ENCODE assay signal across 27 cellular contexts in genomic region chr14:101371691-101372493, GRCh38.
DNase-seq lines count a peak whose midpoint lies in the region; ATAC-seq and TF ChIP-seq lines count a peak whose summit lies in the region.
"Had no signal": no experiment of that assay in that cellular context is flagged by ENCODE, and none has a peak within 500 bp of the region (broad histone marks: within the 10 kb centered on the region; RNA-seq: fewer than 3 reads in every experiment).

No MANE protein-coding gene starts in this region.

- H2AFZ ChIP-seq in neuronal stem cell (ENCODE audit: low read length) (no peak overlapping the region), PC-9 (no peak overlapping the region)

- no peak overlapping the region for H4K91ac ChIP-seq in neuronal stem cell (ENCODE audit: low read depth, low read length, poor library complexity)

- no peaks in the 10 kb centered on the region for H4K20me1 ChIP-seq in DOHH2 (ENCODE audit: control insufficient read depth, insufficient read depth, low read depth, low read length)
- H4K20me1 ChIP-seq in PC-9 (ENCODE audit: insufficient read depth), result no peaks in the 10 kb centered on the region
- H4K20me1 ChIP-seq: BLaER1 had no signal

- H2BK5ac ChIP-seq in neuronal stem cell (ENCODE audit: low read length), result no peak overlapping the region

- H3K9me3 ChIP-seq in DOHH2 (ENCODE audit: control insufficient read depth, insufficient read depth, low read length), result no peaks in the 10 kb centered on the region
- H3K9me3 ChIP-seq in neuronal stem cell (replicated peaks in 1 of 2; ENCODE audit: control insufficient read depth in 2 of 2, insufficient read depth in 1 of 2, low read depth in 1 of 2, low read length in 2 of 2), result no peaks in the 10 kb centered on the region
- no peaks in the 10 kb centered on the region for H3K9me3 ChIP-seq in PC-9 (ENCODE audit: insufficient read depth, low read depth)
- H3K9me3 ChIP-seq: BLaER1 had no signal

- no peak overlapping the region for H3K23ac ChIP-seq in neuronal stem cell (ENCODE audit: low read depth, low read length, poor library complexity)

- H2BK12ac ChIP-seq in neuronal stem cell (ENCODE audit: low read length), result no peak overlapping the region

- no peaks in the 10 kb centered on the region for H3K79me2 ChIP-seq in DOHH2 (ENCODE audit: control insufficient read depth, low read length)
- H3K79me2 ChIP-seq in PC-9 (ENCODE audit: low read depth), result no peaks in the 10 kb centered on the region

- H3F3A ChIP-seq in DOHH2 (ENCODE audit: control insufficient read depth, insufficient read depth) (peaks cover 5% of the 10 kb centered on the region; the same call in 1 of the 2 replicates), PC-9 (ENCODE audit: insufficient read depth, low read depth) (no peaks in the 10 kb centered on the region)

- DNase-seq in GM10248 (ENCODE audit: extremely low spot score) (peak; percentile 5), coronary artery (ENCODE audit: low spot score) (peak; percentile 22), neuronal stem cell (ENCODE audit: low spot score) (no peak), PC-9 (no peak), GOT3 (lab: John Stamatoyannopoulos, UW) (no peak), NCI-H146 (lab: John Stamatoyannopoulos, UW) (no peak)
- DNase-seq: Calu3; CD4-positive, alpha-beta memory T cell; DMS53; H9; IMR-90; Karpas-422; NCI-H1048; NCI-H1436 treated with DMSO at 0.1 percent for 48 hours; NCI-H2081; NCI-H2171 treated with DMSO at 0.1 percent for 48 hours; NCI-H446; NCI-H69; NK-92 treated with Interleukin-12 subunit alpha and Interleukin-12 subunit beta, amount 100 ng/mL, for 24 hours; OCI-M1; RPMI8226; SHP77 treated with DMSO at 0.1 percent for 48 hours had no signal

- H3K27me3 ChIP-seq in DOHH2 (ENCODE audit: control insufficient read depth, low read length), result no peaks in the 10 kb centered on the region
- H3K27me3 ChIP-seq in neuronal stem cell (ENCODE audit: control insufficient read depth in 3 of 3, insufficient read depth in 3 of 3, low read depth in 1 of 3, low read length in 3 of 3), result peaks cover 0 to 2% (median 0%) of the 10 kb centered on the region in 3 experiments
- no peaks in the 10 kb centered on the region for H3K27me3 ChIP-seq in PC-9 (ENCODE audit: insufficient read depth, low read depth)
- H3K27me3 ChIP-seq: BLaER1 had no signal

- no peak overlapping the region for H3K4ac ChIP-seq in neuronal stem cell (ENCODE audit: low read length)

- no peak overlapping the region for H2AK5ac ChIP-seq in neuronal stem cell (ENCODE audit: low read depth, low read length)

- no peak overlapping the region for H3K9ac ChIP-seq in neuronal stem cell (ENCODE audit: low read depth, low read length, poor library complexity)
- H3K9ac ChIP-seq: BLaER1 had no signal

- H3K27ac ChIP-seq in DOHH2 (ENCODE audit: low read depth, low read length) (no peak overlapping the region), coronary artery (no peak overlapping the region), neuronal stem cell (replicated peaks; ENCODE audit: low read length) (no peak overlapping the region), PC-9 (no peak overlapping the region)
- H3K27ac ChIP-seq: BLaER1, HL-60 had no signal

- peak overlapping the region; percentile 41 for H3K4me2 ChIP-seq in DOHH2 (ENCODE audit: low read length)
- no peak overlapping the region for H3K4me2 ChIP-seq in neuronal stem cell (ENCODE audit: insufficient read depth, low read length, poor library complexity, severe bottlenecking)
- no peak overlapping the region for H3K4me2 ChIP-seq in PC-9
- H3K4me2 ChIP-seq: BLaER1 had no signal

- H3K4me3 ChIP-seq in DOHH2 (ENCODE audit: low read length) (peak overlapping the region; percentile 33), coronary artery (no peak overlapping the region), neuronal stem cell (ENCODE audit: low read length in 2 of 2) (no peak overlapping the region), PC-9 (no peak overlapping the region)
- H3K4me3 ChIP-seq: BLaER1 had no signal

- no peak overlapping the region for H2BK15ac ChIP-seq in neuronal stem cell (ENCODE audit: low read length)

- no peaks in the 10 kb centered on the region for H3K36me3 ChIP-seq in DOHH2 (ENCODE audit: control insufficient read depth, low read length)
- no peaks in the 10 kb centered on the region for H3K36me3 ChIP-seq in neuronal stem cell (replicated peaks in 1 of 2; ENCODE audit: control insufficient read depth in 2 of 2, insufficient read depth in 2 of 2, low read length in 2 of 2)
- no peaks in the 10 kb centered on the region for H3K36me3 ChIP-seq in PC-9 (ENCODE audit: low read depth)
- H3K36me3 ChIP-seq: BLaER1 had no signal

- no peak overlapping the region for H2BK120ac ChIP-seq in neuronal stem cell (ENCODE audit: low read depth, low read length)

- TF ChIP-seq CTCF in DOHH2 (IDR thresholded peaks at IDR 0.05; ENCODE audit: low read depth, low read length, poor library complexity, severe bottlenecking) (no peak), GM10248 (IDR thresholded peaks at IDR 0.05; ENCODE audit: control extremely low read depth, extremely low read depth, low read depth, missing control alignments) (no peak), coronary artery (IDR thresholded peaks at IDR 0.05) (no peak), PC-9 (conservative IDR thresholded peaks at IDR 0.05) (no peak)

- H4K8ac ChIP-seq in neuronal stem cell (ENCODE audit: low read depth, low read length), result no peak overlapping the region

- CTCF ChIA-PET in GM10248 (lab: Yijun Ruan, JAX), result no interaction called here
- CTCF ChIA-PET in PC-9 (lab: Charles Lee), result no interaction called here

- intact Hi-C loops in PC-9 (cut with micrococcal nuclease; ENCODE audit: unreplicated experiment), result no loop called here

- H3K79me1 ChIP-seq in neuronal stem cell (ENCODE audit: low read depth, low read length), result no peaks in the 10 kb centered on the region

- H3K14ac ChIP-seq in neuronal stem cell (ENCODE audit: low read length), result no peak overlapping the region

- BruUV-seq in PC-9 (replicated peaks; lab: Mats Ljungman, UMichigan), result no TSS peak

- whole genome bisulfite sequencing in neuronal stem cell (ENCODE audit: extremely low coverage in 2 of 2, insufficient read length in 2 of 2, insufficient replicate concordance in 1 of 2), 2 donors, result no CpG with 5 or more reads among the region's 16 CpGs

- no peaks in the 10 kb centered on the region for H3K9me2 ChIP-seq in DOHH2 (replicated peaks; ENCODE audit: control insufficient read depth, low read length)
- no peaks in the 10 kb centered on the region for H3K9me2 ChIP-seq in PC-9 (ENCODE audit: insufficient read depth)

- POLR2A ChIA-PET in GM10248 (lab: Yijun Ruan, JAX) (no interaction called here), PC-9 (lab: Charles Lee; ENCODE audit: unreplicated experiment) (interaction anchor here (0.6 kb wide), 1 partner anchor 16 kb away, joined by 3 read pairs; no protein-coding TSS in a partner anchor)

- no peak for ATAC-seq in GM19397 (IDR thresholded peaks at IDR 0.05; ENCODE audit: unreplicated experiment)
- ATAC-seq: SK-N-SH treated with all-trans-retinoic acid at 6 μM for 48 hours had no signal

- peaks cover 39% of the 10 kb centered on the region for H3K4me1 ChIP-seq in DOHH2 (ENCODE audit: control insufficient read depth, low read length)
- H3K4me1 ChIP-seq in neuronal stem cell (ENCODE audit: control insufficient read depth in 2 of 2, insufficient read depth in 1 of 2, low read depth in 1 of 2, low read length in 2 of 2), result peaks cover 1 to 10% of the 10 kb centered on the region in 2 donors
- H3K4me1 ChIP-seq in PC-9 (replicated peaks; ENCODE audit: insufficient read depth), result no peaks in the 10 kb centered on the region

- H3K18ac ChIP-seq in neuronal stem cell (ENCODE audit: low read length), result peak overlapping the region; percentile 16

Comparison
In these comparisons a context has a peak if more than half of its experiments do, and no peak if none do; other contexts are left out.
1. DNase-seq: peak in GM10248 (single experiment) and coronary artery (single experiment); none in neuronal stem cell (single experiment), PC-9 (0 of 2), GOT3 (single experiment) and NCI-H146 (single experiment).